In the genomic region with DNA sequence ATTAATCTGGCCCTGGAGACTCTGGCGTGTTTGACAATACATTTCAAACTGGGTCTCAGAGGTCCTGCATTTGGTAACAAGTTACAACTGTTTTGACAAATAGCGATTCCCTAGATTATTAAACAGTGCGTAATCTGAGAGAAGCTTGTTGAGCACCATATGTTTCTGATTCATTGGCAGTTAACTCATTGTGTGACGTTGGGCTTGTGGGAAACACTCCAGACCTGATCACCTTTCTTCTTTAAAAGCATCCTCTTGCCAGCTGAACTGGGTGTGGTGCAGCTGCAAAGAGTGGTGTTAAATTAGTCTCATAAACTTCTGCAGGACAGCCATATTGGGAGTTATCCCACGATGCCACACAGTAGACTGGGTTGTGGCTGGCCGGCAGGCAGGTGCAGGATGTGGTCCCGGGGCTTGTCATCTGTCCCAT, we compare ENCODE assay signal across 8 cellular contexts.
A peak's percentile ranks its signal among the peaks of the same experiment; 100 is the strongest.
DNase-seq lines count a peak whose midpoint lies in the region; ATAC-seq and TF ChIP-seq lines count a peak whose summit lies in the region.

No MANE protein-coding gene starts in this region.

- no peak for ATAC-seq in GM21526 (IDR thresholded peaks at IDR 0.05; ENCODE audit: low FRiP score, unreplicated experiment)
- ATAC-seq in GM21717 (IDR thresholded peaks at IDR 0.05; ENCODE audit: unreplicated experiment), result no peak

- no peaks in the 10 kb centered on the region for H3K36me3 ChIP-seq in fibroblast of lung (ENCODE audit: control insufficient read depth, insufficient read depth, low read length)

- no peak overlapping the region for H3K4me3 ChIP-seq in fibroblast of lung (replicated peaks in 1 of 4; ENCODE audit: control extremely low read depth in 1 of 4, insufficient read depth in 1 of 4, low read depth in 3 of 4, low read length in 4 of 4)

- H4K20me1 ChIP-seq in fibroblast of lung (ENCODE audit: control insufficient read depth, extremely low read depth, insufficient read depth, low read length), result no peaks in the 10 kb centered on the region

- peaks cover 23% of the 10 kb centered on the region for H3K4me1 ChIP-seq in fibroblast of lung (ENCODE audit: control insufficient read depth, extremely low read depth, insufficient read depth, low read length)

- DNase-seq in NCI-H82 (lab: John Stamatoyannopoulos, UW), result peak; percentile 45
- DNase-seq in NCI-H82 treated with DMSO at 0.1 percent for 48 hours (lab: John Stamatoyannopoulos, UW; ENCODE audit: unreplicated experiment), result no peak
- DNase-seq in NCI-H510A (lab: John Stamatoyannopoulos, UW), result peak; percentile 21
- DNase-seq in fibroblast of lung (ENCODE audit: low read depth in 2 of 2), result peak; percentile 89 to 98
- peak; percentile 65 for DNase-seq in stromal cell of bone marrow (ENCODE audit: low read depth)
- no peak for DNase-seq in kidney glomerular epithelial cell (lab: John Stamatoyannopoulos, UW)

- H3K79me2 ChIP-seq in fibroblast of lung (ENCODE audit: control insufficient read depth, insufficient read depth, low read length), result no peaks in the 10 kb centered on the region

- no peak for TF ChIP-seq CTCF in fibroblast of lung (conservative IDR thresholded peaks at IDR 0.05 in 1 of 2, IDR thresholded peaks at IDR 0.05 in 1 of 2; ENCODE audit: low read depth in 1 of 2, low read length in 2 of 2)

- no peaks in the 10 kb centered on the region for H3K27me3 ChIP-seq in fibroblast of lung (ENCODE audit: control insufficient read depth, insufficient read depth, low read length)

- H3K4me2 ChIP-seq in fibroblast of lung (ENCODE audit: extremely low read depth, insufficient read depth, low read length), result peak overlapping the region; percentile 19

- H3K27ac ChIP-seq in fibroblast of lung (ENCODE audit: insufficient read depth, low read length), result peak overlapping the region; percentile 92

- H3K9ac ChIP-seq in fibroblast of lung (ENCODE audit: insufficient read depth, low read length), result peak overlapping the region; percentile 17

- H3K9me3 ChIP-seq in fibroblast of lung (ENCODE audit: control insufficient read depth, insufficient read depth, low read depth, low read length), result no peaks in the 10 kb centered on the region

- H2AFZ ChIP-seq in fibroblast of lung (ENCODE audit: low read length), result no peak overlapping the region

Comparison
In these comparisons a context has a peak if more than half of its experiments do, and no peak if none do; other contexts are left out.
1. DNase-seq: peak in NCI-H82 (single experiment), NCI-H510A (single experiment), fibroblast of lung (2 of 2) and stromal cell of bone marrow (single experiment); none in NCI-H82 treated with DMSO at 0.1 percent for 48 hours (single experiment) and kidney glomerular epithelial cell (single experiment).